ENCODE assay signal across 27 cellular contexts in the genomic region with DNA sequence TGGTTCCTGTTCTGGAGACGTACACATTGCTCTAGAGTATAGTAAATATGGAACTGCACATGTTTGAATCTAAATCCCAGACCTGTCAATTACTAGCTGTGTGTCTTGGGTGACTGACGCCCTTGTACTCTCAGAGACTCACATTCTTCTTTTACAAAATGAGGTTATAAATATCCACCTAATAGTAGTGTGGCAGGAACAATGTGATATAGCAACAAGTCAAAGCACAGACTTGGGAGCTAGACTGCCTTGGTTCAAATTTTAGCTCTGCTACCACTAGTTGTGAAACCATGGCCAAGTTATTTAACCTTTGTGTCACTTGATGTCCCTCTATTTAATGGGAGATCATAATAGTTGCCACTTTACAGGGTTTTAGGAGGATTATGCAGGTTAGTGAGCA.
"Had no signal": no experiment of that assay in that cellular context is flagged by ENCODE, and none has a peak within 500 bp of the region (broad histone marks: within the 10 kb centered on the region; RNA-seq: fewer than 3 reads in every experiment).

No MANE protein-coding gene starts in this region.

- H3K27me3 ChIP-seq: colonic mucosa, gastrocnemius medialis, right lobe of liver, tibial nerve, upper lobe of left lung had no signal

- H3K4me3 Mint-ChIP-seq: central memory CD8-positive, alpha-beta T cell; dendritic cell treated with granulocyte-macrophage colony-stimulating factor and Interleukin-4, amounts not matched to agents 40 ng/mL and 50 ng/mL, for 4 days; endodermal cell; mesothelial cell of epicardium; naive B cell; natural killer cell treated with Interleukin-12 subunit alpha and Interleukin-12 subunit beta and Interleukin-15 and Interleukin-18, amount 100 ng/mL, for 72 hours; stimulated activated effector memory CD8-positive, alpha-beta T cell treated with anti-CD3 and anti-CD28 coated beads, Interleukin-12 subunit alpha, Interleukin-12 subunit beta, amount 100 ng/mL, for 72 hours had no signal

- H3K9me3 Mint-ChIP-seq: central memory CD8-positive, alpha-beta T cell; dendritic cell treated with granulocyte-macrophage colony-stimulating factor and Interleukin-4, amounts not matched to agents 40 ng/mL and 50 ng/mL, for 4 days; endodermal cell; mesothelial cell of epicardium had no signal

- H3K4me3 ChIP-seq: colonic mucosa, gastrocnemius medialis, mucosa of descending colon, psoas muscle, right lobe of liver, smooth muscle cell, thoracic aorta, tibial nerve, upper lobe of left lung had no signal

- DNase-seq: colonic mucosa; effector CD8-positive, alpha-beta T cell; endodermal cell; foreskin fibroblast; gastrocnemius medialis; head of caudate nucleus; hippocampal formation; mesenchymal stem cell; mucosa of descending colon; naive B cell; nucleus accumbens; psoas muscle; right lobe of liver; stimulated activated CD4-positive, alpha-beta T cell treated with anti-CD3 and anti-CD28 coated beads, Interleukin-2, amount 100 ng/mL, for 24 hours; stimulated activated CD4-positive, alpha-beta T cell treated with anti-CD3 and anti-CD28 coated beads, Interleukin-4, amount 100 ng/mL, for 24 hours; stimulated activated naive CD4-positive, alpha-beta T cell treated with Interleukin-2 at 50 U/mL for 16 hours; upper lobe of left lung had no signal

- H3K27ac ChIP-seq: colonic mucosa, epithelial cell of prostate, gastrocnemius medialis, psoas muscle, right lobe of liver, thoracic aorta, tibial nerve, upper lobe of left lung had no signal

- H3K36me3 Mint-ChIP-seq: mesothelial cell of epicardium; naive B cell; natural killer cell treated with Interleukin-12 subunit alpha and Interleukin-12 subunit beta and Interleukin-15 and Interleukin-18, amount 100 ng/mL, for 72 hours; stimulated activated effector memory CD8-positive, alpha-beta T cell treated with anti-CD3 and anti-CD28 coated beads, Interleukin-12 subunit alpha, Interleukin-12 subunit beta, amount 100 ng/mL, for 72 hours had no signal

- H3K9me3 ChIP-seq: colonic mucosa, gastrocnemius medialis, mucosa of descending colon, psoas muscle, right lobe of liver, thoracic aorta, tibial nerve, upper lobe of left lung had no signal

- ATAC-seq: esophagus mucosa; gastrocnemius medialis; mucosa of descending colon; natural killer cell treated with Interleukin-12 subunit alpha and Interleukin-12 subunit beta and Interleukin-15 and Interleukin-18, amount 100 ng/mL, for 72 hours; psoas muscle; right lobe of liver had no signal

- H3K36me3 ChIP-seq: colonic mucosa, gastrocnemius medialis, right lobe of liver, thoracic aorta, tibial nerve, upper lobe of left lung had no signal

- H3K4me1 ChIP-seq: colonic mucosa, gastrocnemius medialis, psoas muscle, right lobe of liver, tibial nerve, upper lobe of left lung had no signal

- H3K4me1 Mint-ChIP-seq: central memory CD8-positive, alpha-beta T cell; mesothelial cell of epicardium; naive B cell; stimulated activated effector memory CD8-positive, alpha-beta T cell treated with anti-CD3 and anti-CD28 coated beads, Interleukin-12 subunit alpha, Interleukin-12 subunit beta, amount 100 ng/mL, for 72 hours had no signal

- H3K27ac Mint-ChIP-seq: dendritic cell treated with granulocyte-macrophage colony-stimulating factor and Interleukin-4, amounts not matched to agents 40 ng/mL and 50 ng/mL, for 4 days; endodermal cell; mesothelial cell of epicardium; naive B cell; natural killer cell treated with Interleukin-12 subunit alpha and Interleukin-12 subunit beta and Interleukin-15 and Interleukin-18, amount 100 ng/mL, for 72 hours; stimulated activated effector memory CD8-positive, alpha-beta T cell treated with anti-CD3 and anti-CD28 coated beads, Interleukin-12 subunit alpha, Interleukin-12 subunit beta, amount 100 ng/mL, for 72 hours had no signal

- H3K27me3 Mint-ChIP-seq: dendritic cell treated with granulocyte-macrophage colony-stimulating factor and Interleukin-4, amounts not matched to agents 40 ng/mL and 50 ng/mL, for 4 days had no signal

- H3K4me2 ChIP-seq: smooth muscle cell had no signal
